ENCODE assay signal across 1 cellular context in genomic region chr2:40844353-40845277, GRCh38.
TF ChIP-seq lines count a peak whose summit lies in the region.

No MANE protein-coding gene starts in this region.

TF ChIP-seq in GM12878, 131 proteins besides CTCF, POLR2A, EP300 and RAD21 (continued from another document):
- no peak for TF ChIP-seq CUX1 (IDR thresholded peaks at IDR 0.05; ENCODE audit: insufficient replicate concordance, low read depth, low read length)
- TF ChIP-seq SPI1 (IDR thresholded peaks at IDR 0.05; ENCODE audit: borderline replicate concordance, insufficient read depth, low read depth, low read length) = no peak
